ENCODE assay signal across 10 cellular contexts in genomic region chr14:63725786-63726185, GRCh38. TPM values are rescaled to one million over a fixed set of nuclear protein-coding genes. Genes with fewer than 3 reads are reported as not detected.
A peak's percentile ranks its signal among the peaks of the same experiment; 100 is the strongest.
DNase-seq lines count a peak whose midpoint lies in the region; ATAC-seq, FAIRE-seq and TF ChIP-seq lines count a peak whose summit lies in the region.
"Had no signal": no experiment of that assay in that cellular context is flagged by ENCODE, and none has a peak within 500 bp of the region (broad histone marks: within the 10 kb centered on the region; RNA-seq: fewer than 3 reads in every experiment).

No MANE protein-coding gene starts in this region.

- no peaks in the 10 kb centered on the region for H3K9me3 ChIP-seq in keratinocyte (ENCODE audit: control insufficient read depth, low read depth, low read length)
- no peaks in the 10 kb centered on the region for H3K9me3 ChIP-seq in thoracic aorta

- no peaks in the 10 kb centered on the region for H3K9me3 Mint-ChIP-seq in activated T-cell treated with anti-CD3 and anti-CD28 coated beads, Interleukin-2, amount 50 U/mL, for 72 hours
- no peaks in the 10 kb centered on the region for H3K9me3 Mint-ChIP-seq in activated CD4-positive, alpha-beta memory T cell treated with anti-CD3 and anti-CD28 coated beads for 36 hours

- H3K4me1 Mint-ChIP-seq in activated T-cell treated with anti-CD3 and anti-CD28 coated beads, Interleukin-2, amount 50 U/mL, for 72 hours (ENCODE audit: low read depth), result peaks cover 47% of the 10 kb centered on the region
- peaks cover 25% of the 10 kb centered on the region for H3K4me1 Mint-ChIP-seq in activated CD4-positive, alpha-beta memory T cell treated with anti-CD3 and anti-CD28 coated beads for 36 hours (ENCODE audit: low read depth)

- CTCF ChIA-PET in activated CD4-positive, alpha-beta memory T cell treated with anti-CD3 and anti-CD28 coated beads for 36 hours (lab: Charles Lee), result interaction anchor here (0.9 to 2.0 kb wide), 5 partner anchors 8 to 182 kb away, joined by 3 to 10 read pairs (median 4); partner anchors contain the start of gene WDR89

- peaks cover 4 to 7% of the 10 kb centered on the region in 2 donors for H3K36me3 Mint-ChIP-seq in activated T-cell treated with anti-CD3 and anti-CD28 coated beads, Interleukin-2, amount 50 U/mL, for 72 hours (ENCODE audit: insufficient read depth in 2 of 2)
- peaks cover 4% of the 10 kb centered on the region for H3K36me3 Mint-ChIP-seq in activated CD4-positive, alpha-beta memory T cell treated with anti-CD3 and anti-CD28 coated beads for 36 hours

- ATAC-seq in activated T-cell treated with anti-CD3 and anti-CD28 coated beads, Interleukin-2, amount 50 U/mL, for 72 hours (replicated peaks in 1 of 2), result no peak
- ATAC-seq in thoracic aorta (ENCODE audit: insufficient number of reproducible peaks, low FRiP score, low read depth) (no peak), GM18511 (IDR thresholded peaks at IDR 0.05; ENCODE audit: unreplicated experiment) (no peak), HG02798 (IDR thresholded peaks at IDR 0.05; ENCODE audit: poor library complexity, unreplicated experiment) (no peak), GM21526 (IDR thresholded peaks at IDR 0.05; ENCODE audit: low FRiP score, unreplicated experiment) (no peak)
- ATAC-seq: activated CD4-positive, CD25-positive, alpha-beta regulatory T cell treated with anti-CD3 and anti-CD28 coated beads, Interleukin-2, amount 50 U/mL, for 24 hours had no signal

- dilution Hi-C loops in keratinocyte (cut with MboI; ENCODE audit: extremely low pct_ligation_motif_present, low sequenced_read_pairs), result no loop called here

- H3K36me3 ChIP-seq in keratinocyte (ENCODE audit: control insufficient read depth in 2 of 2, extremely low read depth in 1 of 2, insufficient read depth in 2 of 2, low read length in 2 of 2) (no peaks in the 10 kb centered on the region), thoracic aorta (no peaks in the 10 kb centered on the region)

- H3K27ac Mint-ChIP-seq in activated T-cell treated with anti-CD3 and anti-CD28 coated beads, Interleukin-2, amount 50 U/mL, for 72 hours, result peak overlapping the region; percentile 94
- H3K27ac Mint-ChIP-seq in activated CD4-positive, alpha-beta memory T cell treated with anti-CD3 and anti-CD28 coated beads for 36 hours, result no peak overlapping the region

- H2AFZ ChIP-seq in keratinocyte (ENCODE audit: control insufficient read depth, low read length), result no peak overlapping the region

- TF ChIP-seq CTCF in keratinocyte (optimal IDR thresholded peaks at IDR 0.05 in 1 of 3, IDR thresholded peaks at IDR 0.05 in 1 of 3, conservative IDR thresholded peaks at IDR 0.05 in 1 of 3; ENCODE audit: extremely low read depth in 1 of 3, insufficient read depth in 2 of 3, low read length in 3 of 3) (no peak), thoracic aorta (IDR thresholded peaks at IDR 0.05) (no peak)

- DNase-seq in activated T-cell treated with anti-CD3 and anti-CD28 coated beads, Interleukin-2, amount 50 U/mL, for 72 hours, result no peak
- DNase-seq in activated T-cell treated with anti-CD3 and anti-CD28 coated beads, Interleukin-2, amount 50 U/mL, for 1 hour, result no peak
- no peak for DNase-seq in activated CD4-positive, alpha-beta memory T cell treated with anti-CD3 and anti-CD28 coated beads for 36 hours
- DNase-seq in keratinocyte (ENCODE audit: low read depth, low spot score), result no peak
- no peak for DNase-seq in thoracic aorta (ENCODE audit: low spot score)

- H3K4me3 ChIP-seq in keratinocyte (ENCODE audit: control insufficient read depth in 2 of 3, extremely low read depth in 1 of 3, insufficient read depth in 2 of 3, low read depth in 1 of 3, low read length in 3 of 3), result peak overlapping the region; percentile 86 to 98 (median 95)
- peak overlapping the region; percentile 97 for H3K4me3 ChIP-seq in thoracic aorta

- H3K79me2 ChIP-seq in keratinocyte (ENCODE audit: control insufficient read depth, insufficient read depth, low read length), result peaks cover 43% of the 10 kb centered on the region

- H3K27me3 ChIP-seq in keratinocyte (ENCODE audit: control insufficient read depth, extremely low read depth, insufficient read depth, low read length) (no peaks in the 10 kb centered on the region), thoracic aorta (replicated peaks; ENCODE audit: insufficient read depth) (no peaks in the 10 kb centered on the region)

- H3K4me2 ChIP-seq in keratinocyte (ENCODE audit: control insufficient read depth, extremely low read depth, insufficient read depth, low read depth, low read length), result peak overlapping the region; percentile 95

- POLR2A ChIA-PET in activated CD4-positive, alpha-beta memory T cell treated with anti-CD3 and anti-CD28 coated beads for 36 hours (lab: Charles Lee), result interaction anchor here (0.8 kb wide), 1 partner anchor 170 kb away, joined by 3 read pairs; no protein-coding TSS in a partner anchor

- no peaks in the 10 kb centered on the region for H4K20me1 ChIP-seq in keratinocyte (ENCODE audit: control insufficient read depth, extremely low read depth, insufficient read depth, low read length)

- H3K27me3 Mint-ChIP-seq in activated T-cell treated with anti-CD3 and anti-CD28 coated beads, Interleukin-2, amount 50 U/mL, for 72 hours (ENCODE audit: low read depth), result no peaks in the 10 kb centered on the region
- H3K27me3 Mint-ChIP-seq in activated CD4-positive, alpha-beta memory T cell treated with anti-CD3 and anti-CD28 coated beads for 36 hours, result no peaks in the 10 kb centered on the region

- no peaks in the 10 kb centered on the region for H3K9me1 ChIP-seq in keratinocyte (ENCODE audit: control insufficient read depth, extremely low read depth, insufficient read depth, low read length)

- H3K4me3 Mint-ChIP-seq in activated T-cell treated with anti-CD3 and anti-CD28 coated beads, Interleukin-2, amount 50 U/mL, for 72 hours, result peak overlapping the region; percentile 95 to 98
- peak overlapping the region; percentile 98 for H3K4me3 Mint-ChIP-seq in activated CD4-positive, alpha-beta memory T cell treated with anti-CD3 and anti-CD28 coated beads for 36 hours

- H3K27ac ChIP-seq in keratinocyte (ENCODE audit: control insufficient read depth, insufficient read depth, low read length) (peak overlapping the region; percentile 72), thoracic aorta (no peak overlapping the region)

- intact Hi-C loops in activated CD4-positive, alpha-beta memory T cell treated with anti-CD3 and anti-CD28 coated beads for 36 hours (cut with micrococcal nuclease), result loop anchor here (2.0 to 5.0 kb wide), 4 partner anchors 13 to 183 kb away; partner anchors contain the start of genes PPP2R5E and SYNE2

- FAIRE-seq in keratinocyte (lab: Jason Lieb, UNC), result no peak
- FAIRE-seq: islet of Langerhans had no signal

- H3K4me1 ChIP-seq in keratinocyte (ENCODE audit: control insufficient read depth, extremely low read depth, insufficient read depth, low read length), result peaks cover 5% of the 10 kb centered on the region
- peaks cover 13% of the 10 kb centered on the region in 2 donors for H3K4me1 ChIP-seq in thoracic aorta (ENCODE audit: control insufficient read depth in 1 of 2, low read depth in 2 of 2)

- H3K9ac ChIP-seq in keratinocyte (ENCODE audit: control insufficient read depth, extremely low read depth, insufficient read depth, low read length), result peak overlapping the region; percentile 93

RNA-seq across cellular contexts. Expression of gene SGPP1, which starts 2.1 kb away (rescaled TPM):
- 10 to 100 TPM; 12.1 to 13.1 TPM for total RNA-seq in activated T-cell treated with anti-CD3 and anti-CD28 coated beads, Interleukin-2, amount 50 U/mL, for 72 hours
- 10 to 100 TPM; 10.5 to 11.3 TPM for total RNA-seq in activated CD4-positive, alpha-beta memory T cell treated with anti-CD3 and anti-CD28 coated beads for 36 hours
- polyA plus RNA-seq in keratinocyte, result 14.7 to 28.7 TPM (median 17.6 TPM) in 3 replicates
- polyA plus RNA-seq in keratinocyte (2011; ENCODE audit: low read depth), result 2.6 TPM
- polyA plus RNA-seq in keratinocyte (2011; cell fraction: cytosol; rRNA removed), result 8.7 and 13.8 TPM in 2 replicates
- 24.4 and 33.5 TPM in 2 replicates for polyA plus RNA-seq in keratinocyte (2011; cell fraction: nucleus; rRNA removed)
- 12.3 and 17.5 TPM in 2 replicates for polyA plus RNA-seq in keratinocyte (2012; ENCODE audit: low replicate concordance)
- 9.3 to 13.6 TPM (median 12.8 TPM) in 3 replicates for polyA minus RNA-seq in keratinocyte
- 10.0 TPM for polyA minus RNA-seq in keratinocyte (2011; cell fraction: cytosol; rRNA and poly(A)+ RNA removed)
- polyA minus RNA-seq in keratinocyte (2011; cell fraction: nucleus; rRNA and poly(A)+ RNA removed), result 19.4 and 30.9 TPM in 2 replicates
- total RNA-seq in thoracic aorta, result 10 to 100 TPM; 24.6 to 28.4 TPM
